ENCODE assay signal across 8 cellular contexts in genomic region chr1:21368514-21369289, GRCh38.
DNase-seq lines count a peak whose midpoint lies in the region; ATAC-seq and TF ChIP-seq lines count a peak whose summit lies in the region.

No MANE protein-coding gene starts in this region.

- H3K4me3 ChIP-seq in DND-41 (ENCODE audit: low read depth in 1 of 2, low read length in 2 of 2) (no peak overlapping the region), heart left ventricle (peak overlapping the region in 1 of 12 donors; percentile 12)

- 15 to 24% (median 21%) methylated on average over 9 of the region's 9 CpGs for WGBS in heart left ventricle, 4 donors

- DNase-seq in DND-41 (peak; percentile 55), M059J (ENCODE audit: low read depth) (peak; percentile 83), SK-N-DZ (ENCODE audit: low spot score) (peak; percentile 72), heart left ventricle (peak; percentile 80 to 88 (median 83)), progenitor cell of endocrine pancreas (ENCODE audit: low spot score, unreplicated experiment) (peak; percentile 68), SIG-M5 treated with dmso at 0.1 percent for 504 hours (lab: John Stamatoyannopoulos, UW; ENCODE audit: unreplicated experiment) (no peak)
- DNase-seq in activated naive CD8-positive, alpha-beta T cell treated with anti-CD3 and anti-CD28 coated beads, Interleukin-2, amount 50 U/mL, for 24 hours: peak; percentile 71

- TF ChIP-seq CTCF in DND-41 (IDR thresholded peaks at IDR 0.05; ENCODE audit: borderline replicate concordance, extremely low read depth, low read length, poor library complexity, severe bottlenecking) (peak; percentile 92), heart left ventricle (IDR thresholded peaks at IDR 0.05) (peak; percentile 96 to 100 (median 99)), progenitor cell of endocrine pancreas (IDR thresholded peaks at IDR 0.05; ENCODE audit: unreplicated experiment) (peak; percentile 96)

- intact Hi-C loops in heart left ventricle (cut with DNase I): loop anchor here (1.0 to 10.0 kb wide), 8 partner anchors 113 to 674 kb away; no protein-coding TSS in a partner anchor

- H3K36me3 Mint-ChIP-seq in activated naive CD8-positive, alpha-beta T cell treated with anti-CD3 and anti-CD28 coated beads, Interleukin-2, amount 50 U/mL, for 24 hours (ENCODE audit: low read depth): no peaks in the 10 kb centered on the region
- no peaks in the 10 kb centered on the region for H3K36me3 Mint-ChIP-seq in progenitor cell of endocrine pancreas (ENCODE audit: insufficient read depth)

- H2AFZ ChIP-seq in DND-41 (ENCODE audit: low read depth, low read length): no peak overlapping the region

- H3K4me3 Mint-ChIP-seq in activated naive CD8-positive, alpha-beta T cell treated with anti-CD3 and anti-CD28 coated beads, Interleukin-2, amount 50 U/mL, for 24 hours: no peak overlapping the region
- no peak overlapping the region for H3K4me3 Mint-ChIP-seq in progenitor cell of endocrine pancreas (ENCODE audit: low read depth)

- H3K4me1 ChIP-seq in DND-41 (ENCODE audit: insufficient read depth, low read length) (no peaks in the 10 kb centered on the region), heart left ventricle (peaks cover 0 to 12% (median 1%) of the 10 kb centered on the region in 12 donors)

- H3K27me3 ChIP-seq in DND-41 (ENCODE audit: insufficient read depth, low read length, poor library complexity): no peaks in the 10 kb centered on the region
- no peaks in the 10 kb centered on the region for H3K27me3 ChIP-seq in heart left ventricle

- ATAC-seq in DND-41 (ENCODE audit: insufficient read depth, low read depth) (peak; percentile 78), heart left ventricle (peak; percentile 79 to 96 (median 94)), HG03039 (IDR thresholded peaks at IDR 0.05; ENCODE audit: unreplicated experiment) (no peak)
- peak; percentile 61 for ATAC-seq in activated naive CD8-positive, alpha-beta T cell treated with anti-CD3 and anti-CD28 coated beads, Interleukin-2, amount 50 U/mL, for 24 hours

- no peaks in the 10 kb centered on the region for H4K20me1 ChIP-seq in DND-41 (ENCODE audit: insufficient read depth, low read length)

- no peaks in the 10 kb centered on the region for H3K9me3 ChIP-seq in DND-41 (ENCODE audit: insufficient read depth, low read length, severe bottlenecking)
- no peaks in the 10 kb centered on the region for H3K9me3 ChIP-seq in heart left ventricle

- H3K4me1 Mint-ChIP-seq in activated naive CD8-positive, alpha-beta T cell treated with anti-CD3 and anti-CD28 coated beads, Interleukin-2, amount 50 U/mL, for 24 hours: peaks cover 15% of the 10 kb centered on the region
- peaks cover 3% of the 10 kb centered on the region for H3K4me1 Mint-ChIP-seq in progenitor cell of endocrine pancreas (ENCODE audit: low read depth)

- TF ChIP-seq POLR2A in heart left ventricle (IDR thresholded peaks at IDR 0.05): no peak

- no peaks in the 10 kb centered on the region for H3K79me2 ChIP-seq in DND-41 (ENCODE audit: insufficient read depth, low read length)

- no peaks in the 10 kb centered on the region for H3K27me3 Mint-ChIP-seq in activated naive CD8-positive, alpha-beta T cell treated with anti-CD3 and anti-CD28 coated beads, Interleukin-2, amount 50 U/mL, for 24 hours
- no peaks in the 10 kb centered on the region for H3K27me3 Mint-ChIP-seq in progenitor cell of endocrine pancreas

- no peak overlapping the region for H3K27ac Mint-ChIP-seq in activated naive CD8-positive, alpha-beta T cell treated with anti-CD3 and anti-CD28 coated beads, Interleukin-2, amount 50 U/mL, for 24 hours
- H3K27ac Mint-ChIP-seq in progenitor cell of endocrine pancreas: peak overlapping the region; percentile 4

- H3K9ac ChIP-seq in DND-41 (ENCODE audit: low read depth, low read length): no peak overlapping the region

- no peak overlapping the region for H3K4me2 ChIP-seq in DND-41 (ENCODE audit: insufficient read depth, low read length)

- H3K9me3 Mint-ChIP-seq in activated naive CD8-positive, alpha-beta T cell treated with anti-CD3 and anti-CD28 coated beads, Interleukin-2, amount 50 U/mL, for 24 hours: no peaks in the 10 kb centered on the region
- H3K9me3 Mint-ChIP-seq in progenitor cell of endocrine pancreas (ENCODE audit: low read depth): no peaks in the 10 kb centered on the region

- H3K36me3 ChIP-seq in DND-41 (ENCODE audit: insufficient read depth, low read length): no peaks in the 10 kb centered on the region
- no peaks in the 10 kb centered on the region for H3K36me3 ChIP-seq in heart left ventricle

- H3K27ac ChIP-seq in DND-41 (ENCODE audit: low read length) (no peak overlapping the region), heart left ventricle (peak overlapping the region in 1 of 12 donors; percentile 17)
